Comparison of ENCODE assay signal across 31 cellular contexts in the genomic region with DNA sequence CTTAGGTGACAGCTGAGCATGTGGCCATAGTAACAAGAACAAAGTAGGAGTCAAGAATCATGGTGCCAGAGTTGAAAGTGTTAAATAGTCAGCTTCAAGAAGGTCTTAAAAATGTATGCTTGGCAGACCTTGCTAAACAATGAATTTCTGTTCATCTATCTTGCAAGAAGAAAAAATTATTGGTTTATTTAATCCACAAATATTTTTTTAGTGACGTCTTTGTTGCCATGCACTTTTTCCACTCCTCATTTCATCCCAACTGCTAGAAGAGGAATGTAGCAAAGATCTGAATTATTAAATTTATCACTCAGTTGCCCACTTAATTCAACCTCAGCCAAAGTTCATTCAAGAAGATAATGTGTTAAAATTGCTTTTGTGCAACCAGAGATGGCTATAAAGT.
"Had no signal": no experiment of that assay in that cellular context is flagged by ENCODE, and none has a peak within 500 bp of the region (broad histone marks: within the 10 kb centered on the region; RNA-seq: fewer than 3 reads in every experiment).

No MANE protein-coding gene starts in this region.

- H3K4me3 Mint-ChIP-seq: activated CD8-positive, alpha-beta T cell treated with anti-CD3 and anti-CD28 coated beads, Interleukin-2, amount 10 ng/mL, durations not matched to agents 7 days and 5 days; activated naive CD8-positive, alpha-beta T cell treated with anti-CD3 and anti-CD28 coated beads, Interleukin-2, amount 50 U/mL, for 24 hours; activated T-cell treated with anti-CD3 and anti-CD28 coated beads, Interleukin-2, amount 50 U/mL, for 24 hours; activated T-helper 1 cell treated with anti-CD3 and anti-CD28 coated beads, Interleukin-12 subunit alpha, Interleukin-12 subunit beta, Interleukin-2, Interleukin-4 antibody, amounts not matched to agents 30 ng/mL and 10 ng/mL and 1 ng/mL, durations not matched to agents 14 hours and 24 hours and 36 hours had no signal

- H3K27me3 Mint-ChIP-seq: activated naive CD8-positive, alpha-beta T cell treated with anti-CD3 and anti-CD28 coated beads, Interleukin-2, amount 50 U/mL, for 24 hours; activated T-cell treated with anti-CD3 and anti-CD28 coated beads, Interleukin-2, amount 50 U/mL, for 24 hours had no signal

- H3K27ac Mint-ChIP-seq: activated CD8-positive, alpha-beta T cell treated with anti-CD3 and anti-CD28 coated beads, Interleukin-2, amount 10 ng/mL, durations not matched to agents 7 days and 5 days; activated naive CD4-positive, alpha-beta T cell treated with anti-CD3 and anti-CD28 coated beads, Interleukin-2, amount 50 U/mL, for 72 hours; activated naive CD8-positive, alpha-beta T cell treated with anti-CD3 and anti-CD28 coated beads, Interleukin-2, amount 50 U/mL, for 24 hours; activated T-cell treated with anti-CD3 and anti-CD28 coated beads, Interleukin-2, amount 50 U/mL, for 24 hours; activated T-helper 1 cell treated with anti-CD3 and anti-CD28 coated beads, Interleukin-12 subunit alpha, Interleukin-12 subunit beta, Interleukin-2, Interleukin-4 antibody, amounts not matched to agents 30 ng/mL and 10 ng/mL and 1 ng/mL, durations not matched to agents 14 hours and 24 hours and 36 hours had no signal

- H3K27me3 ChIP-seq: ascending aorta, body of pancreas, Peyer's patch, SJCRH30 had no signal

- H3K27ac ChIP-seq: ascending aorta, body of pancreas, Peyer's patch, RWPE1, SJCRH30, WERI-Rb-1 had no signal

- H3K36me3 ChIP-seq: ascending aorta, Peyer's patch, SJCRH30 had no signal

- DNase-seq: activated CD4-positive, alpha-beta T cell treated with anti-CD3 and anti-CD28 coated beads for 4 hours; activated CD4-positive, alpha-beta T cell treated with anti-CD3 and anti-CD28 coated beads, Interleukin-2, amount 50 U/mL, for 4 hours; activated CD8-positive, alpha-beta memory T cell treated with anti-CD3 and anti-CD28 coated beads, Interleukin-2, amount 50 U/mL, for 48 hours; activated CD8-positive, alpha-beta T cell treated with anti-CD3 and anti-CD28 coated beads, Interleukin-2, amount 10 ng/mL, durations not matched to agents 7 days and 5 days; activated effector memory CD4-positive, alpha-beta T cell treated with anti-CD3 and anti-CD28 coated beads, Interleukin-2, amount 50 U/mL, for 16 hours; activated naive CD4-positive, alpha-beta T cell treated with Interleukin-2 at 50 U/mL for 16 hours; activated naive CD8-positive, alpha-beta T cell treated with anti-CD3 and anti-CD28 coated beads, Interleukin-2, amount 50 U/mL, for 24 hours; activated T-cell treated with anti-CD3 and anti-CD28 coated beads, Interleukin-2, amount 50 U/mL, for 24 hours; amniotic stem cell; body of pancreas; central memory CD4-positive, alpha-beta T cell; Kasumi-1; KBM-7; NCI-H1105 treated with DMSO at 0.1 percent for 48 hours; NCI-H1436 treated with DMSO at 0.1 percent for 48 hours; NCI-H187; NCI-H2081 treated with DMSO at 0.1 percent for 48 hours; NCI-H226; NCI-H69; NK-92 treated with Interleukin-12 subunit alpha and Interleukin-12 subunit beta, amount 100 ng/mL, for 24 hours; OCI-M1; Peyer's patch; Right ventricle myocardium superior; SJCRH30; SK-N-SH; T-helper 1 cell; WERI-Rb-1 had no signal

- ATAC-seq: activated CD8-positive, alpha-beta T cell treated with anti-CD3 and anti-CD28 coated beads, Interleukin-2, amount 10 ng/mL, durations not matched to agents 7 days and 5 days; activated naive CD4-positive, alpha-beta T cell treated with anti-CD3 and anti-CD28 coated beads, Interleukin-2, amount 50 U/mL, for 72 hours; activated naive CD8-positive, alpha-beta T cell treated with anti-CD3 and anti-CD28 coated beads, Interleukin-2, amount 50 U/mL, for 24 hours; body of pancreas had no signal

- H3K9me3 ChIP-seq: ascending aorta, body of pancreas, Peyer's patch, SJCRH30, SK-N-SH had no signal

- H3K9me3 Mint-ChIP-seq: activated naive CD4-positive, alpha-beta T cell treated with anti-CD3 and anti-CD28 coated beads, Interleukin-2, amount 50 U/mL, for 72 hours; activated naive CD8-positive, alpha-beta T cell treated with anti-CD3 and anti-CD28 coated beads, Interleukin-2, amount 50 U/mL, for 24 hours; activated T-cell treated with anti-CD3 and anti-CD28 coated beads, Interleukin-2, amount 50 U/mL, for 24 hours; activated T-helper 1 cell treated with anti-CD3 and anti-CD28 coated beads, Interleukin-12 subunit alpha, Interleukin-12 subunit beta, Interleukin-2, Interleukin-4 antibody, amounts not matched to agents 30 ng/mL and 10 ng/mL and 1 ng/mL, durations not matched to agents 14 hours and 24 hours and 36 hours had no signal

- H3K4me3 ChIP-seq: ascending aorta, body of pancreas, Peyer's patch, SJCRH30 had no signal
